Comparison of ENCODE assay signal across 31 cellular contexts in genomic region chr5:123358304-123358703, GRCh38.
"Had no signal": no experiment of that assay in that cellular context is flagged by ENCODE, and none has a peak within 500 bp of the region (broad histone marks: within the 10 kb centered on the region; RNA-seq: fewer than 3 reads in every experiment).

No MANE protein-coding gene starts in this region.

- H3K27ac Mint-ChIP-seq: activated CD4-positive, alpha-beta memory T cell treated with anti-CD3 and anti-CD28 coated beads, Interleukin-2, amount 10 ng/mL, durations not matched to agents 7 days and 5 days; activated CD4-positive, alpha-beta T cell treated with anti-CD3 and anti-CD28 coated beads for 36 hours; activated CD4-positive, alpha-beta T cell treated with anti-CD3 and anti-CD28 coated beads, Interleukin-2, amount 10 ng/mL, durations not matched to agents 24 days and 14 days; activated naive CD8-positive, alpha-beta T cell; activated T-cell treated with anti-CD3 and anti-CD28 coated beads, Interleukin-2, amount 50 U/mL, for 24 hours; activated T-cell treated with anti-CD3 and anti-CD28 coated beads, Interleukin-2, amount 50 U/mL, for 72 hours; dendritic cell treated with granulocyte-macrophage colony-stimulating factor and Interleukin-4, amounts not matched to agents 40 ng/mL and 50 ng/mL, for 4 days; endodermal cell; T-helper 17 cell; T-helper 2 cell treated with Interferon-gamma antibody and Interleukin-4, amounts not matched to agents 5 μg/mL and 100 μg/mL, for 36 hours had no signal

- H3K4me1 ChIP-seq: foreskin keratinocyte, gastrocnemius medialis had no signal

- H3K9me3 Mint-ChIP-seq: central memory CD8-positive, alpha-beta T cell had no signal

- H3K9me3 ChIP-seq: gastrocnemius medialis had no signal

- H3K27ac ChIP-seq: brain microvascular endothelial cell, coronary artery, dorsolateral prefrontal cortex, foreskin keratinocyte, gastrocnemius medialis had no signal

- H3K27me3 ChIP-seq: brain microvascular endothelial cell, dorsolateral prefrontal cortex, foreskin keratinocyte, gastrocnemius medialis had no signal

- H3K4me1 Mint-ChIP-seq: activated CD4-positive, alpha-beta memory T cell treated with anti-CD3 and anti-CD28 coated beads, Interleukin-2, amount 10 ng/mL, durations not matched to agents 7 days and 5 days; activated CD4-positive, alpha-beta T cell treated with anti-CD3 and anti-CD28 coated beads for 36 hours; activated CD4-positive, alpha-beta T cell treated with anti-CD3 and anti-CD28 coated beads, Interleukin-2, amount 10 ng/mL, durations not matched to agents 24 days and 14 days; central memory CD8-positive, alpha-beta T cell; endodermal cell had no signal

- ATAC-seq: activated CD4-positive, alpha-beta T cell treated with anti-CD3 and anti-CD28 coated beads for 36 hours; activated T-cell treated with anti-CD3 and anti-CD28 coated beads, Interleukin-2, amount 50 U/mL, for 72 hours; esophagus mucosa; foreskin keratinocyte; gastrocnemius medialis; T-helper 17 cell had no signal

- H3K4me3 Mint-ChIP-seq: activated CD4-positive, alpha-beta memory T cell treated with anti-CD3 and anti-CD28 coated beads, Interleukin-2, amount 10 ng/mL, durations not matched to agents 7 days and 5 days; activated CD4-positive, alpha-beta T cell treated with anti-CD3 and anti-CD28 coated beads for 36 hours; activated CD4-positive, alpha-beta T cell treated with anti-CD3 and anti-CD28 coated beads, Interleukin-2, amount 10 ng/mL, durations not matched to agents 24 days and 14 days; activated naive CD8-positive, alpha-beta T cell; activated T-cell treated with anti-CD3 and anti-CD28 coated beads, Interleukin-2, amount 50 U/mL, for 24 hours; activated T-cell treated with anti-CD3 and anti-CD28 coated beads, Interleukin-2, amount 50 U/mL, for 72 hours; central memory CD8-positive, alpha-beta T cell; dendritic cell treated with granulocyte-macrophage colony-stimulating factor and Interleukin-4, amounts not matched to agents 40 ng/mL and 50 ng/mL, for 4 days; endodermal cell; T-helper 17 cell; T-helper 2 cell treated with Interferon-gamma antibody and Interleukin-4, amounts not matched to agents 5 μg/mL and 100 μg/mL, for 36 hours had no signal

- H3K27me3 Mint-ChIP-seq: activated CD4-positive, alpha-beta memory T cell treated with anti-CD3 and anti-CD28 coated beads, Interleukin-2, amount 10 ng/mL, durations not matched to agents 7 days and 5 days; activated CD4-positive, alpha-beta T cell treated with anti-CD3 and anti-CD28 coated beads for 36 hours; activated CD4-positive, alpha-beta T cell treated with anti-CD3 and anti-CD28 coated beads, Interleukin-2, amount 10 ng/mL, durations not matched to agents 24 days and 14 days; activated naive CD8-positive, alpha-beta T cell; activated T-cell treated with anti-CD3 and anti-CD28 coated beads, Interleukin-2, amount 50 U/mL, for 24 hours; central memory CD8-positive, alpha-beta T cell; dendritic cell treated with granulocyte-macrophage colony-stimulating factor and Interleukin-4, amounts not matched to agents 40 ng/mL and 50 ng/mL, for 4 days; T-helper 17 cell had no signal

- H3K4me3 ChIP-seq: coronary artery, dorsolateral prefrontal cortex, gastrocnemius medialis had no signal

- H3K36me3 ChIP-seq: brain microvascular endothelial cell, gastrocnemius medialis had no signal

- DNase-seq: activated CD4-positive, alpha-beta memory T cell treated with anti-CD3 and anti-CD28 coated beads, Interleukin-2, amount 10 ng/mL, durations not matched to agents 7 days and 5 days; activated CD4-positive, alpha-beta T cell treated with anti-CD3 and anti-CD28 coated beads for 36 hours; activated CD4-positive, alpha-beta T cell treated with anti-CD3 and anti-CD28 coated beads, Interleukin-2, amount 10 ng/mL, durations not matched to agents 24 days and 14 days; activated CD4-positive, CD25-positive, alpha-beta regulatory T cell; activated CD4-positive, CD25-positive, alpha-beta regulatory T cell treated with anti-CD3 and anti-CD28 coated beads, Interleukin-2, amount 50 U/mL, for 72 hours; activated CD8-positive, alpha-beta memory T cell treated with anti-CD3 and anti-CD28 coated beads, Interleukin-2, amount 50 U/mL, for 48 hours; activated effector memory CD4-positive, alpha-beta T cell treated with Interleukin-2 at 50 U/mL for 16 hours; activated gamma-delta T cell treated with Interleukin-2 at 50 U/mL for 16 hours; activated naive CD4-positive, alpha-beta T cell treated with anti-CD3 and anti-CD28 coated beads, Interleukin-2, amount 50 U/mL, for 16 hours; activated naive CD4-positive, alpha-beta T cell treated with Interleukin-2 at 50 U/mL for 16 hours; activated T-cell treated with anti-CD3 and anti-CD28 coated beads for 4 hours; activated T-cell treated with anti-CD3 and anti-CD28 coated beads, Interleukin-2, amount 50 U/mL, for 24 hours; activated T-cell treated with anti-CD3 and anti-CD28 coated beads, Interleukin-2, amount 50 U/mL, for 72 hours; amniotic stem cell; anterior cingulate cortex; brain microvascular endothelial cell; dorsolateral prefrontal cortex; effector memory CD4-positive, alpha-beta T cell; endodermal cell; foreskin keratinocyte; gastrocnemius medialis; glutamatergic neuron; T-helper 1 cell; T-helper 17 cell; T1000 had no signal
